7 cellular contexts compared by ENCODE assay signal in the genomic region with DNA sequence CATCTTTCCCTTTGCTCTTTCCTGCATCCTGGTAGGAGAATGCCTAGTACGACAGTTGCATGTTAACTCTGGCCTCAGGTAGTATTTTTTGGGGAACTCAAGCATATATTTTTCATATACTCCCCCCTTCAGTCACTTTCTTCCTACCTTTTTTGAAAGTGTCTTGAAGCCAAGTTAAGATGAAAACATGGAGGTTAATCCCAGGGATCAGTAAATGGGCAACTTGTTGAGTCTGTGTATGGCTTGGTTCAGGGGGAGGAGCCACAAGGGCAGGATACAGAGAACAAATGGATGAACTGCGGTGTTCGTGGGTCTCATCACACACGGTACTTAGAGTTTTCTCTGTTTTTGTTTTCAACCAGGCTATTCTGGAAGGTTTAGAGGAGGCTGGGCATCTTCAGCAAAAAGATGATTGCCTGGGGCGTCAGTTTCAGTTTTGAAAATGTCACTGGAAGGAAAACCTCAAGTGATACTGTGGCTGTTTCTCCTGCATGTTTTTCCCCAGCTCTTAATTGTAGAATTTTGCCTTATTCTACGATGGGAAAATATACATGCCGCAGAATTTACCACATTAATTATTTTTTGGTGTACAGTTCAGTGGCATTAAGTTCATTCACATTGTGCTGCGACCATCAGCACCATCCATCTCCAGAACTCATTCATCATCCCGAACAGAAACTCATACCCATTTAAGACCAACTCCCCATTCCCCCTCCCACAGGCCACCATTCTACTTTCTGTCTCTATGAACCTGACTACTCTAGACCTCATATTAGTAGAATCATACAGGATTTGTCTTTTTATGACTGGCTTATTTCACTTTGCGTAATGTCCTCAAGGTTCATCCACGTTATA.
"Had no signal": no experiment of that assay in that cellular context is flagged by ENCODE, and none has a peak within 500 bp of the region (broad histone marks: within the 10 kb centered on the region; RNA-seq: fewer than 3 reads in every experiment).

No MANE protein-coding gene starts in this region.

- H3K36me3 Mint-ChIP-seq: naive B cell had no signal

- ATAC-seq: foreskin keratinocyte had no signal

- H3K9me3 ChIP-seq: adrenal gland had no signal

- H3K4me3 ChIP-seq: adrenal gland had no signal

- H3K27ac ChIP-seq: adrenal gland, foreskin keratinocyte had no signal

- H3K27ac Mint-ChIP-seq: activated CD4-positive, alpha-beta T cell treated with anti-CD3 and anti-CD28 coated beads, Interleukin-2, amount 10 ng/mL, durations not matched to agents 7 days and 5 days had no signal

- H3K4me3 Mint-ChIP-seq: activated CD4-positive, alpha-beta T cell treated with anti-CD3 and anti-CD28 coated beads, Interleukin-2, amount 10 ng/mL, durations not matched to agents 7 days and 5 days; naive B cell had no signal

- H3K27me3 Mint-ChIP-seq: activated CD4-positive, alpha-beta T cell treated with anti-CD3 and anti-CD28 coated beads, Interleukin-2, amount 10 ng/mL, durations not matched to agents 7 days and 5 days had no signal

- H3K27me3 ChIP-seq: adrenal gland had no signal

- H3K36me3 ChIP-seq: adrenal gland had no signal

- DNase-seq: activated CD4-positive, alpha-beta T cell treated with anti-CD3 and anti-CD28 coated beads, Interleukin-2, amount 10 ng/mL, durations not matched to agents 7 days and 5 days; activated gamma-delta T cell treated with Interleukin-2 at 50 U/mL for 16 hours; adrenal gland; foreskin keratinocyte; naive B cell; retina; T-helper 9 cell had no signal

- H3K4me1 ChIP-seq: adrenal gland, foreskin keratinocyte had no signal
